15 cellular contexts compared by ENCODE assay signal in genomic region chr4:98778206-98778605, GRCh38.
A peak's percentile ranks its signal among the peaks of the same experiment; 100 is the strongest.
DNase-seq lines count a peak whose midpoint lies in the region; ATAC-seq, FAIRE-seq and TF ChIP-seq lines count a peak whose summit lies in the region.
"Had no signal": no experiment of that assay in that cellular context is flagged by ENCODE, and none has a peak within 500 bp of the region (broad histone marks: within the 10 kb centered on the region; RNA-seq: fewer than 3 reads in every experiment).

No MANE protein-coding gene starts in this region.

- no peak overlapping the region for H3K9ac ChIP-seq in K562 (ENCODE audit: insufficient read depth in 1 of 2, low read depth in 2 of 2, low read length in 2 of 2)

- no peaks in the 10 kb centered on the region for H3K9me3 ChIP-seq in K562 (replicated peaks; ENCODE audit: control insufficient read depth, insufficient read depth, low read depth, low read length)

- TF ChIP-seq CTCF in K562 (IDR thresholded peaks at IDR 0.05 in 2 of 3, conservative IDR thresholded peaks at IDR 0.05 in 1 of 3; ENCODE audit: insufficient read depth in 2 of 3, low read depth in 1 of 3, low read length in 3 of 3) (no peak), kidney epithelial cell (IDR thresholded peaks at IDR 0.05; ENCODE audit: insufficient read depth, low read length, poor library complexity, severe bottlenecking) (no peak)

- no peaks in the 10 kb centered on the region for H4K20me1 ChIP-seq in K562 (replicated peaks; ENCODE audit: control insufficient read depth, insufficient read depth, low read length)

- no peaks in the 10 kb centered on the region for H3K79me2 ChIP-seq in K562 (ENCODE audit: control insufficient read depth, insufficient read depth, low read length)

- no peak overlapping the region for H2AFZ ChIP-seq in K562 (ENCODE audit: low read depth, low read length)

- no peaks in the 10 kb centered on the region for H3K36me3 Mint-ChIP-seq in activated naive CD4-positive, alpha-beta T cell treated with anti-CD3 and anti-CD28 coated beads, Interleukin-2, amount 10 ng/mL, durations not matched to agents 7 days and 5 days
- H3K36me3 Mint-ChIP-seq: brain had no signal

- no peak for FAIRE-seq in K562 (lab: Jason Lieb, UNC)

- TF ChIP-seq RAD21 in K562 (CRISPR knock-in tag; conservative IDR thresholded peaks at IDR 0.05 in 1 of 2, IDR thresholded peaks at IDR 0.05 in 1 of 2) = no peak

- intact Hi-C loops in K562 (cut with micrococcal nuclease) = no loop called here

- no peaks in the 10 kb centered on the region for H3K9me1 ChIP-seq in K562 (ENCODE audit: control insufficient read depth, insufficient read depth, low read length)

- no peak for TF ChIP-seq EP300 in K562 (IDR thresholded peaks at IDR 0.05; ENCODE audit: low read length)

- no peak for TF ChIP-seq POLR2A in K562 (conservative IDR thresholded peaks at IDR 0.05)

- ATAC-seq in K562 = no peak

- H3K4me2 ChIP-seq in K562 (ENCODE audit: insufficient read depth, low read length) = no peak overlapping the region

- H3K36me3 ChIP-seq in K562 (ENCODE audit: control insufficient read depth, insufficient read depth, low read length) (no peaks in the 10 kb centered on the region), kidney epithelial cell (ENCODE audit: control insufficient read depth, insufficient read depth, low read length) (no peaks in the 10 kb centered on the region)

- 43% methylated on average over 4 of the region's 4 CpGs for WGBS in K562 (ENCODE audit: insufficient coverage, low coverage, missing lambda C conversion rate)

- peak; percentile 54 for DNase-seq in AG08395 (ENCODE audit: low spot score)
- DNase-seq in HT1080 (ENCODE audit: low read depth) = peak; percentile 22
- no peak for DNase-seq in K562 (ENCODE audit: extremely low read depth in 1 of 4, low spot score in 3 of 4)
- DNase-seq in kidney epithelial cell (ENCODE audit: low read depth) = peak; percentile 7
- no peak for DNase-seq in activated naive CD4-positive, alpha-beta T cell treated with anti-CD3 and anti-CD28 coated beads, Interleukin-2, amount 10 ng/mL, durations not matched to agents 7 days and 5 days
- no peak for DNase-seq in NCI-H524 treated with DMSO at 0.1 percent for 48 hours (lab: John Stamatoyannopoulos, UW)
- no peak for DNase-seq in stimulated activated CD4-positive, alpha-beta T cell treated with anti-CD3 and anti-CD28 coated beads, Interleukin-15, amount 100 ng/mL, for 24 hours
- no peak for DNase-seq in NCI-H1930 (lab: John Stamatoyannopoulos, UW)
- DNase-seq: activated T-cell treated with anti-CD3 and anti-CD28 coated beads for 4 hours, H7, head of caudate nucleus, NCI-H1694 treated with DMSO at 0.1 percent for 48 hours, retina had no signal

- H3K4me3 ChIP-seq in K562 (no peak overlapping the region), kidney epithelial cell (ENCODE audit: low read depth, low read length) (no peak overlapping the region)

- POLR2A ChIA-PET in K562 (lab: Yijun Ruan, JAX) = interaction anchor here (0.6 kb wide), 1 partner anchor 362 kb away, joined by 3 read pairs; no protein-coding TSS in a partner anchor

- H3K27me3 ChIP-seq in K562 (ENCODE audit: control insufficient read depth in 2 of 2, insufficient read depth in 2 of 2, low read length in 2 of 2) (peaks cover 0 to 1% of the 10 kb centered on the region in 2 experiments; a peak in 1 of 5 replicates), kidney epithelial cell (ENCODE audit: control insufficient read depth, insufficient read depth, low read length) (no peaks in the 10 kb centered on the region)

- CTCF ChIA-PET in K562 (lab: Yijun Ruan, JAX; ENCODE audit: low intra/inter-chr PET ratio) = no interaction called here
- CTCF ChIA-PET in activated naive CD4-positive, alpha-beta T cell treated with anti-CD3 and anti-CD28 coated beads, Interleukin-2, amount 10 ng/mL, durations not matched to agents 7 days and 5 days (lab: Charles Lee) = no interaction called here

- peaks cover 9 to 17% of the 10 kb centered on the region in 2 experiments; a peak in 4 of 5 replicates for H3K4me1 ChIP-seq in K562 (replicated peaks in 1 of 2; ENCODE audit: control insufficient read depth in 2 of 2, insufficient read depth in 2 of 2, low read length in 2 of 2)

- BruUV-seq in K562 (replicated peaks; lab: Mats Ljungman, UMichigan) = no TSS peak

- H3K9me3 Mint-ChIP-seq in activated naive CD4-positive, alpha-beta T cell treated with anti-CD3 and anti-CD28 coated beads, Interleukin-2, amount 10 ng/mL, durations not matched to agents 7 days and 5 days = peaks cover 2% of the 10 kb centered on the region

- H3K27me3 Mint-ChIP-seq in activated naive CD4-positive, alpha-beta T cell treated with anti-CD3 and anti-CD28 coated beads, Interleukin-2, amount 10 ng/mL, durations not matched to agents 7 days and 5 days = no peaks in the 10 kb centered on the region
- H3K27me3 Mint-ChIP-seq: brain had no signal

- no peak overlapping the region for H3K4me3 Mint-ChIP-seq in activated naive CD4-positive, alpha-beta T cell treated with anti-CD3 and anti-CD28 coated beads, Interleukin-2, amount 10 ng/mL, durations not matched to agents 7 days and 5 days
- H3K4me3 Mint-ChIP-seq: B cell, brain had no signal

- no peaks in the 10 kb centered on the region for H3K4me1 Mint-ChIP-seq in activated naive CD4-positive, alpha-beta T cell treated with anti-CD3 and anti-CD28 coated beads, Interleukin-2, amount 10 ng/mL, durations not matched to agents 7 days and 5 days
- H3K4me1 Mint-ChIP-seq: B cell had no signal

- no peak overlapping the region for H3K27ac ChIP-seq in K562 (ENCODE audit: extremely low read depth, low read depth, low read length)

- H3K27ac Mint-ChIP-seq in activated naive CD4-positive, alpha-beta T cell treated with anti-CD3 and anti-CD28 coated beads, Interleukin-2, amount 10 ng/mL, durations not matched to agents 7 days and 5 days = no peak overlapping the region
- H3K27ac Mint-ChIP-seq: B cell had no signal

- in situ Hi-C loops in K562 (cut with MboI) = no loop called here

TF ChIP-seq in K562, 482 proteins besides CTCF, POLR2A, EP300 and RAD21:
- TF ChIP-seq SMARCE1 (IDR thresholded peaks at IDR 0.05) (no peak), CEBPB (tag; IDR thresholded peaks at IDR 0.05) (peak; percentile 66), FOSL1 (tag; conservative IDR thresholded peaks at IDR 0.05) (peak; percentile 89), CEBPG (CRISPR knock-in tag; IDR thresholded peaks at IDR 0.05) (no peak), CEBPG (tag; conservative IDR thresholded peaks at IDR 0.05 in 1 of 2, IDR thresholded peaks at IDR 0.05 in 1 of 2) (peak in 1 of 2 experiments; percentile 80; a peak in 2 of 4 replicates), TAL1 (IDR thresholded peaks at IDR 0.05) (no peak), JUND (IDR thresholded peaks at IDR 0.05; ENCODE audit: borderline replicate concordance, low read depth, low read length) (no peak; the same call in 1 of the 2 replicates), JUND (tag; IDR thresholded peaks at IDR 0.05; ENCODE audit: borderline replicate concordance, low read depth, low read length) (0 out of 3 replicates have a peak, but pooled peaks have one; percentile 12)
- TF ChIP-seq, protein P1, sequence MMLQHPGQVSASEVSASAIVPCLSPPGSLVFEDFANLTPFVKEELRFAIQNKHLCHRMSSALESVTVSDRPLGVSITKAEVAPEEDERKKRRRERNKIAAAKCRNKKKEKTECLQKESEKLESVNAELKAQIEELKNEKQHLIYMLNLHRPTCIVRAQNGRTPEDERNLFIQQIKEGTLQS (IDR thresholded peaks at IDR 0.05) = no peak; the same call in 1 of the 2 replicates
- TF ChIP-seq, protein P1 (CRISPR knock-in tag; conservative IDR thresholded peaks at IDR 0.05) = no peak
- TF ChIP-seq, protein P2, sequence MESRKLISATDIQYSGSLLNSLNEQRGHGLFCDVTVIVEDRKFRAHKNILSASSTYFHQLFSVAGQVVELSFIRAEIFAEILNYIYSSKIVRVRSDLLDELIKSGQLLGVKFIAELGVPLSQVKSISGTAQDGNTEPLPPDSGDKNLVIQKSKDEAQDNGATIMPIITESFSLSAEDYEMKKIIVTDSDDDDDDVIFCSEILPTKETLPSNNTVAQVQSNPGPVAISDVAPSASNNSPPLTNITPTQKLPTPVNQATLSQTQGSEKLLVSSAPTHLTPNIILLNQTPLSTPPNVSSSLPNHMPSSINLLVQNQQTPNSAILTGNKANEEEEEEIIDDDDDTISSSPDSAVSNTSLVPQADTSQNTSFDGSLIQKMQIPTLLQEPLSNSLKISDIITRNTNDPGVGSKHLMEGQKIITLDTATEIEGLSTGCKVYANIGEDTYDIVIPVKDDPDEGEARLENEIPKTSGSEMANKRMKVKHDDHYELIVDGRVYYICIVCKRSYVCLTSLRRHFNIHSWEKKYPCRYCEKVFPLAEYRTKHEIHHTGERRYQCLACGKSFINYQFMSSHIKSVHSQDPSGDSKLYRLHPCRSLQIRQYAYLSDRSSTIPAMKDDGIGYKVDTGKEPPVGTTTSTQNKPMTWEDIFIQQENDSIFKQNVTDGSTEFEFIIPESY (CRISPR knock-in tag; IDR thresholded peaks at IDR 0.05) = no peak

Comparison
In these comparisons a context has a peak if more than half of its experiments do, and no peak if none do; other contexts are left out.
1. DNase-seq: peak in AG08395 (single experiment), HT1080 (single experiment) and kidney epithelial cell (single experiment); none in K562 (0 of 4), activated naive CD4-positive, alpha-beta T cell treated with anti-CD3 and anti-CD28 coated beads, Interleukin-2, amount 10 ng/mL, durations not matched to agents 7 days and 5 days (single experiment), NCI-H524 treated with DMSO at 0.1 percent for 48 hours (single experiment), stimulated activated CD4-positive, alpha-beta T cell treated with anti-CD3 and anti-CD28 coated beads, Interleukin-15, amount 100 ng/mL, for 24 hours (single experiment) and NCI-H1930 (0 of 2).